Comparison of ENCODE assay signal across 10 cellular contexts in genomic region chr1:111591946-111592345, GRCh38. TPM values are rescaled to one million over a fixed set of nuclear protein-coding genes. Genes with fewer than 3 reads are reported as not detected.
DNase-seq lines count a peak whose midpoint lies in the region; ATAC-seq and TF ChIP-seq lines count a peak whose summit lies in the region.
"Had no signal": no experiment of that assay in that cellular context is flagged by ENCODE, and none has a peak within 500 bp of the region (broad histone marks: within the 10 kb centered on the region; RNA-seq: fewer than 3 reads in every experiment).

No MANE protein-coding gene starts in this region.

- peak overlapping the region; percentile 73; the same call in 1 of the 2 replicates for H3K27ac ChIP-seq in MM.1S (ENCODE audit: low read length)

- H4K20me1 ChIP-seq in MM.1S (ENCODE audit: insufficient read depth, low read length) = no peaks in the 10 kb centered on the region

- H3K4me1 ChIP-seq in MM.1S (ENCODE audit: low read length) = peaks cover 31% of the 10 kb centered on the region

- H3K36me3 ChIP-seq in MM.1S (replicated peaks; ENCODE audit: insufficient read depth, low read length) = no peaks in the 10 kb centered on the region

- no peaks in the 10 kb centered on the region for H3K27me3 ChIP-seq in MM.1S (replicated peaks; ENCODE audit: insufficient read depth, low read length)

- H3K9me2 ChIP-seq in MM.1S (replicated peaks; ENCODE audit: insufficient read depth, low read length) = no peaks in the 10 kb centered on the region

- H3K4me3 Mint-ChIP-seq in activated T-helper 17 cell treated with anti-CD3 and anti-CD28 coated beads, Interleukin-2, amount 50 U/mL, for 72 hours = peak overlapping the region; percentile 85
- no peak overlapping the region for H3K4me3 Mint-ChIP-seq in immature natural killer cell
- H3K4me3 Mint-ChIP-seq in stimulated activated naive B cell treated with anti-CD40 and anti-IgM and Interleukin-4, amounts not matched to agents 10 μg/mL and 1 μg/mL and 100 μg/mL, for 72 hours = no peak overlapping the region

- ATAC-seq in activated T-helper 17 cell treated with anti-CD3 and anti-CD28 coated beads, Interleukin-2, amount 50 U/mL, for 72 hours (replicated peaks) = no peak
- ATAC-seq in stimulated activated naive B cell treated with anti-CD40 and anti-IgM and Interleukin-4, amounts not matched to agents 10 μg/mL and 1 μg/mL and 100 μg/mL, for 72 hours (replicated peaks) = no peak
- no peak for ATAC-seq in HG03521 (IDR thresholded peaks at IDR 0.05; ENCODE audit: unreplicated experiment)

- H3K4me2 ChIP-seq in MM.1S (ENCODE audit: low read depth, low read length) = peak overlapping the region; percentile 55; the same call in 1 of the 2 replicates

- peak overlapping the region; percentile 78 for H3K27ac Mint-ChIP-seq in activated T-helper 17 cell treated with anti-CD3 and anti-CD28 coated beads, Interleukin-2, amount 50 U/mL, for 72 hours
- H3K27ac Mint-ChIP-seq in immature natural killer cell = peak overlapping the region; percentile 82 to 95 (median 92)
- H3K27ac Mint-ChIP-seq in stimulated activated naive B cell treated with anti-CD40 and anti-IgM and Interleukin-4, amounts not matched to agents 10 μg/mL and 1 μg/mL and 100 μg/mL, for 72 hours = peak overlapping the region; percentile 93

- H3F3A ChIP-seq in MM.1S (ENCODE audit: insufficient read depth, low read length) = peaks cover 16% of the 10 kb centered on the region

- H3K4me1 Mint-ChIP-seq in activated T-helper 17 cell treated with anti-CD3 and anti-CD28 coated beads, Interleukin-2, amount 50 U/mL, for 72 hours = peaks cover 38% of the 10 kb centered on the region
- peaks cover 51 to 56% of the 10 kb centered on the region in 2 donors for H3K4me1 Mint-ChIP-seq in immature natural killer cell
- H3K4me1 Mint-ChIP-seq in stimulated activated naive B cell treated with anti-CD40 and anti-IgM and Interleukin-4, amounts not matched to agents 10 μg/mL and 1 μg/mL and 100 μg/mL, for 72 hours = peaks cover 34 to 64% of the 10 kb centered on the region in 2 donors

- H3K36me3 Mint-ChIP-seq in activated T-helper 17 cell treated with anti-CD3 and anti-CD28 coated beads, Interleukin-2, amount 50 U/mL, for 72 hours (ENCODE audit: low read depth) = peaks cover 7% of the 10 kb centered on the region
- H3K36me3 Mint-ChIP-seq in immature natural killer cell = peaks cover 0 to 3% (median 0%) of the 10 kb centered on the region in 3 donors
- H3K36me3 Mint-ChIP-seq in stimulated activated naive B cell treated with anti-CD40 and anti-IgM and Interleukin-4, amounts not matched to agents 10 μg/mL and 1 μg/mL and 100 μg/mL, for 72 hours = peaks cover 5 to 10% of the 10 kb centered on the region in 2 donors

- H3K9me3 ChIP-seq in MM.1S (replicated peaks; ENCODE audit: insufficient read depth, low read length) = no peaks in the 10 kb centered on the region

- H3K9ac ChIP-seq in MM.1S (ENCODE audit: low read length) = no peak overlapping the region

- no peaks in the 10 kb centered on the region for H3K27me3 Mint-ChIP-seq in activated T-helper 17 cell treated with anti-CD3 and anti-CD28 coated beads, Interleukin-2, amount 50 U/mL, for 72 hours
- H3K27me3 Mint-ChIP-seq in immature natural killer cell (ENCODE audit: low read depth in 3 of 3) = peaks cover 3 to 7% (median 5%) of the 10 kb centered on the region in 3 donors
- no peaks in the 10 kb centered on the region for H3K27me3 Mint-ChIP-seq in stimulated activated naive B cell treated with anti-CD40 and anti-IgM and Interleukin-4, amounts not matched to agents 10 μg/mL and 1 μg/mL and 100 μg/mL, for 72 hours

- H2AFZ ChIP-seq in MM.1S (ENCODE audit: low read length) = no peak overlapping the region

- no peak for TF ChIP-seq CTCF in MM.1S (IDR thresholded peaks at IDR 0.05; ENCODE audit: low read length)

- DNase-seq in MM.1S = no peak
- no peak for DNase-seq in immature natural killer cell
- no peak for DNase-seq in stimulated activated naive B cell treated with anti-CD40 and anti-IgM and Interleukin-4, amounts not matched to agents 10 μg/mL and 1 μg/mL and 100 μg/mL, for 72 hours
- no peak for DNase-seq in activated gamma-delta T cell (lab: John Stamatoyannopoulos, UW)
- DNase-seq in GM19238 (ENCODE audit: insufficient read length, low spot score) = no peak
- no peak for DNase-seq in KBM-7
- DNase-seq: NCI-H187 treated with DMSO at 0.1 percent for 48 hours, RPMI8226 had no signal

- H3K79me2 ChIP-seq in MM.1S (ENCODE audit: low read length) = no peaks in the 10 kb centered on the region

- in situ Hi-C loops in KBM-7 (cut with MboI; ENCODE audit: low pct_unique_long_range_greater_than_20kb, low sequenced_read_pairs) = no loop called here

- H3K4me3 ChIP-seq in MM.1S (ENCODE audit: low read length) = no peak overlapping the region

- H3K9me3 Mint-ChIP-seq in activated T-helper 17 cell treated with anti-CD3 and anti-CD28 coated beads, Interleukin-2, amount 50 U/mL, for 72 hours = no peaks in the 10 kb centered on the region
- H3K9me3 Mint-ChIP-seq in immature natural killer cell = no peaks in the 10 kb centered on the region
- peaks cover 3 to 4% of the 10 kb centered on the region in 2 donors for H3K9me3 Mint-ChIP-seq in stimulated activated naive B cell treated with anti-CD40 and anti-IgM and Interleukin-4, amounts not matched to agents 10 μg/mL and 1 μg/mL and 100 μg/mL, for 72 hours

RNA-seq across cellular contexts. Expression of gene RAP1A, which starts 27.6 kb away (rescaled TPM):
- 100 to 1,000 TPM; 155 to 209 TPM for total RNA-seq in activated T-helper 17 cell treated with anti-CD3 and anti-CD28 coated beads, Interleukin-2, amount 50 U/mL, for 72 hours
- polyA plus RNA-seq in immature natural killer cell = 10 to 100 TPM; 45.6 to 67.3 (median 61.1) TPM
